In genomic region chr1:212504171-212504803, GRCh38 we compare ENCODE assay signal across 17 cellular contexts.
DNase-seq lines count a peak whose midpoint lies in the region; ATAC-seq, FAIRE-seq and TF ChIP-seq lines count a peak whose summit lies in the region.
"Had no signal": no experiment of that assay in that cellular context is flagged by ENCODE, and none has a peak within 500 bp of the region (broad histone marks: within the 10 kb centered on the region; RNA-seq: fewer than 3 reads in every experiment).

No MANE protein-coding gene starts in this region.

- H3K27me3 ChIP-seq in HCT116 (ENCODE audit: insufficient read depth, low read length) (no peaks in the 10 kb centered on the region), GM12878 (replicated peaks in 1 of 2; ENCODE audit: control insufficient read depth in 2 of 2, insufficient read depth in 2 of 2, low read length in 1 of 2) (no peaks in the 10 kb centered on the region; a peak in 1 of 4 replicates), neural progenitor cell (peaks cover 8% of the 10 kb centered on the region)
- no peaks in the 10 kb centered on the region for H3K27me3 ChIP-seq in CD8-positive, alpha-beta memory T cell (ENCODE audit: insufficient read depth, low read length, poor library complexity, severe bottlenecking)

- H3K4me2 ChIP-seq in HCT116 (ENCODE audit: low read length) (no peak overlapping the region), GM12878 (ENCODE audit: control insufficient read depth, insufficient read depth) (no peak overlapping the region), neural progenitor cell (no peak overlapping the region)
- H3K4me2 ChIP-seq: A549 had no signal

- H3K27ac Mint-ChIP-seq in activated CD8-positive, alpha-beta T cell treated with anti-CD3 and anti-CD28 coated beads for 36 hours = no peak overlapping the region
- H3K27ac Mint-ChIP-seq in activated CD8-positive, alpha-beta T cell treated with anti-CD3 and anti-CD28 coated beads, Interleukin-2, amount 10 ng/mL, durations not matched to agents 7 days and 5 days = no peak overlapping the region
- peak overlapping the region; percentile 90 for H3K27ac Mint-ChIP-seq in neural progenitor cell
- peak overlapping the region in 2 of 8 donors; percentile 12 to 55 for H3K27ac Mint-ChIP-seq in CD8-positive, alpha-beta memory T cell
- H3K27ac Mint-ChIP-seq: CD14-positive monocyte had no signal

- RAD21 ChIA-PET in HCT116 (lab: Charles Lee; ENCODE audit: low non-redundant PET in 1 of 2, low total read pairs in 2 of 2, uncharacterized antibody in 2 of 2, unreplicated experiment in 2 of 2) (no interaction called here), GM12878 (lab: Charles Lee; ENCODE audit: unreplicated experiment) (no interaction called here)

- H3K27ac ChIP-seq in HCT116 (ENCODE audit: low read depth, low read length) (no peak overlapping the region), GM12878 (ENCODE audit: control insufficient read depth, insufficient read depth) (no peak overlapping the region), neural progenitor cell (no peak overlapping the region)
- H3K27ac ChIP-seq in CD8-positive, alpha-beta memory T cell (ENCODE audit: low read depth, low read length) = no peak overlapping the region
- H3K27ac ChIP-seq: A549 had no signal

- no peak for FAIRE-seq in GM12878 (lab: Jason Lieb, UNC)
- FAIRE-seq: A549, GM12892, H54 had no signal

- H2AFZ ChIP-seq in HCT116 (ENCODE audit: low read depth, low read length, poor library complexity, severe bottlenecking) (no peak overlapping the region), GM12878 (ENCODE audit: control insufficient read depth, low read depth, low read length) (no peak overlapping the region), neural progenitor cell (replicated peaks) (no peak overlapping the region)

- no peak for TF ChIP-seq RAD21 in HCT116 (IDR thresholded peaks at IDR 0.05; ENCODE audit: low read depth)
- no peak for TF ChIP-seq RAD21 in GM12878 (IDR thresholded peaks at IDR 0.05; ENCODE audit: insufficient read depth, low read depth, low read length)

- no peaks in the 10 kb centered on the region for H3K9me2 ChIP-seq in HCT116 (ENCODE audit: insufficient read depth)

- ATAC-seq in activated CD8-positive, alpha-beta T cell treated with anti-CD3 and anti-CD28 coated beads for 36 hours = peak; percentile 47
- no peak for ATAC-seq in activated CD8-positive, alpha-beta T cell treated with anti-CD3 and anti-CD28 coated beads, Interleukin-2, amount 10 ng/mL, durations not matched to agents 7 days and 5 days
- ATAC-seq in HCT116 (0 out of 2 replicates have a peak, but pooled peaks have one; percentile 32), GM12878 (peak; percentile 70)

- H3K27me3 Mint-ChIP-seq in activated CD8-positive, alpha-beta T cell treated with anti-CD3 and anti-CD28 coated beads for 36 hours = peaks cover 1% of the 10 kb centered on the region
- H3K27me3 Mint-ChIP-seq in activated CD8-positive, alpha-beta T cell treated with anti-CD3 and anti-CD28 coated beads, Interleukin-2, amount 10 ng/mL, durations not matched to agents 7 days and 5 days (ENCODE audit: low read depth) = peaks cover 15% of the 10 kb centered on the region
- H3K27me3 Mint-ChIP-seq in neural progenitor cell (ENCODE audit: insufficient read depth, low read depth) = peaks cover 19% of the 10 kb centered on the region
- peaks cover 18 to 21% of the 10 kb centered on the region in 2 donors for H3K27me3 Mint-ChIP-seq in CD8-positive, alpha-beta memory T cell

- CTCF ChIA-PET in activated CD8-positive, alpha-beta T cell treated with anti-CD3 and anti-CD28 coated beads for 36 hours (lab: Charles Lee) = no interaction called here
- CTCF ChIA-PET in activated CD8-positive, alpha-beta T cell treated with anti-CD3 and anti-CD28 coated beads, Interleukin-2, amount 10 ng/mL, durations not matched to agents 7 days and 5 days (lab: Charles Lee) = no interaction called here
- CTCF ChIA-PET in HCT116 (lab: Charles Lee) = no interaction called here
- CTCF ChIA-PET in GM12878 (lab: Yijun Ruan, JAX) = no interaction called here
- CTCF ChIA-PET in CD8-positive, alpha-beta memory T cell (lab: Charles Lee) = no interaction called here

- POLR2A ChIA-PET in activated CD8-positive, alpha-beta T cell treated with anti-CD3 and anti-CD28 coated beads for 36 hours (lab: Charles Lee) = interaction anchor here (0.8 kb wide), 1 partner anchor 571 kb away, joined by 3 read pairs; no protein-coding TSS in a partner anchor
- POLR2A ChIA-PET in activated CD8-positive, alpha-beta T cell treated with anti-CD3 and anti-CD28 coated beads, Interleukin-2, amount 10 ng/mL, durations not matched to agents 7 days and 5 days (lab: Charles Lee) = no interaction called here
- POLR2A ChIA-PET in HCT116 (lab: Charles Lee) (no interaction called here), GM12878 (lab: Charles Lee) (interaction anchor here (0.6 kb wide), 1 partner anchor 110 kb away, joined by 4 read pairs; no protein-coding TSS in a partner anchor)
- POLR2A ChIA-PET in CD8-positive, alpha-beta memory T cell (lab: Charles Lee) = no interaction called here

- no peaks in the 10 kb centered on the region for H3K36me3 Mint-ChIP-seq in activated CD8-positive, alpha-beta T cell treated with anti-CD3 and anti-CD28 coated beads for 36 hours (ENCODE audit: low read depth)
- no peaks in the 10 kb centered on the region for H3K36me3 Mint-ChIP-seq in activated CD8-positive, alpha-beta T cell treated with anti-CD3 and anti-CD28 coated beads, Interleukin-2, amount 10 ng/mL, durations not matched to agents 7 days and 5 days (ENCODE audit: low read depth)
- no peaks in the 10 kb centered on the region for H3K36me3 Mint-ChIP-seq in neural progenitor cell
- peaks cover 0 to 2% (median 0%) of the 10 kb centered on the region in 3 donors for H3K36me3 Mint-ChIP-seq in CD8-positive, alpha-beta memory T cell
- H3K36me3 Mint-ChIP-seq: CD14-positive monocyte had no signal

- H3K9me3 ChIP-seq in HCT116 (ENCODE audit: control insufficient read depth in 1 of 2, insufficient read depth in 1 of 2, low read depth in 1 of 2, low read length in 2 of 2) = no peaks in the 10 kb centered on the region
- no peaks in the 10 kb centered on the region; the same call in 2 of the 3 replicates for H3K9me3 ChIP-seq in GM12878 (replicated peaks; ENCODE audit: control insufficient read depth, insufficient read depth, low read length)
- no peaks in the 10 kb centered on the region for H3K9me3 ChIP-seq in neural progenitor cell (ENCODE audit: low read depth)
- H3K9me3 ChIP-seq in CD8-positive, alpha-beta memory T cell (ENCODE audit: low read length) = no peaks in the 10 kb centered on the region
- H3K9me3 ChIP-seq: A549 had no signal

- H4K20me1 ChIP-seq in HCT116 (ENCODE audit: insufficient read depth) (no peaks in the 10 kb centered on the region), GM12878 (ENCODE audit: control insufficient read depth, insufficient read depth) (no peaks in the 10 kb centered on the region), neural progenitor cell (ENCODE audit: low read depth) (no peaks in the 10 kb centered on the region)

- H3K36me3 ChIP-seq in HCT116 (ENCODE audit: control insufficient read depth in 1 of 2, insufficient read depth in 2 of 2, low read length in 2 of 2) = no peaks in the 10 kb centered on the region
- no peaks in the 10 kb centered on the region for H3K36me3 ChIP-seq in GM12878 (ENCODE audit: control insufficient read depth in 2 of 2, insufficient read depth in 2 of 2, low read length in 1 of 2)
- no peaks in the 10 kb centered on the region for H3K36me3 ChIP-seq in neural progenitor cell
- H3K36me3 ChIP-seq in CD8-positive, alpha-beta memory T cell (ENCODE audit: insufficient read depth, low read length) = no peaks in the 10 kb centered on the region

- H3K4me3 ChIP-seq in HCT116 (replicated peaks in 1 of 2; ENCODE audit: low read depth in 1 of 2, low read length in 2 of 2) (no peak overlapping the region), GM12878 (no peak overlapping the region), neural progenitor cell (no peak overlapping the region)
- H3K4me3 ChIP-seq in CD8-positive, alpha-beta memory T cell (ENCODE audit: low read length) = no peak overlapping the region
- H3K4me3 ChIP-seq: A549 had no signal

- no peak for TF ChIP-seq EP300 in GM12878 (IDR thresholded peaks at IDR 0.05; ENCODE audit: borderline replicate concordance in 1 of 2, control insufficient read depth in 1 of 2, low read depth in 2 of 2, low read length in 2 of 2)

- no peak for TF ChIP-seq CTCF in activated CD8-positive, alpha-beta T cell treated with anti-CD3 and anti-CD28 coated beads for 36 hours (IDR thresholded peaks at IDR 0.05)
- TF ChIP-seq CTCF in HCT116 (IDR thresholded peaks at IDR 0.05 in 2 of 3, conservative IDR thresholded peaks at IDR 0.05 in 1 of 3; ENCODE audit: borderline replicate concordance in 1 of 3, insufficient read depth in 1 of 3, low read depth in 2 of 3, low read length in 2 of 3) (no peak), GM12878 (IDR thresholded peaks at IDR 0.05 in 2 of 3, conservative IDR thresholded peaks at IDR 0.05 in 1 of 3; ENCODE audit: control insufficient read depth in 2 of 3, extremely low read depth in 1 of 3, insufficient read depth in 1 of 3, low read depth in 3 of 3, low read length in 3 of 3) (no peak), neural progenitor cell (IDR thresholded peaks at IDR 0.05) (no peak)

- no TSS peak for BruUV-seq in HCT116 (replicated peaks; lab: Mats Ljungman, UMichigan)
- BruUV-seq in GM12878 (replicated peaks; lab: Mats Ljungman, UMichigan) = no TSS peak

- H3K79me2 ChIP-seq in HCT116 (ENCODE audit: insufficient read depth, low read length) (no peaks in the 10 kb centered on the region), GM12878 (ENCODE audit: control insufficient read depth, insufficient read depth, low read length) (no peaks in the 10 kb centered on the region), neural progenitor cell (ENCODE audit: low read depth) (no peaks in the 10 kb centered on the region)

- in situ Hi-C loops in GM12878 (cut with MboI) = no loop called here

- no peak overlapping the region for H3K4me3 Mint-ChIP-seq in activated CD8-positive, alpha-beta T cell treated with anti-CD3 and anti-CD28 coated beads for 36 hours
- no peak overlapping the region for H3K4me3 Mint-ChIP-seq in activated CD8-positive, alpha-beta T cell treated with anti-CD3 and anti-CD28 coated beads, Interleukin-2, amount 10 ng/mL, durations not matched to agents 7 days and 5 days
- no peak overlapping the region for H3K4me3 Mint-ChIP-seq in neural progenitor cell
- no peak overlapping the region for H3K4me3 Mint-ChIP-seq in CD8-positive, alpha-beta memory T cell
- H3K4me3 Mint-ChIP-seq: CD14-positive monocyte had no signal

- H3K9ac ChIP-seq in HCT116 (ENCODE audit: low read length) (no peak overlapping the region), GM12878 (ENCODE audit: control insufficient read depth, insufficient read depth, low read length) (no peak overlapping the region), neural progenitor cell (no peak overlapping the region)

- H3K9me3 Mint-ChIP-seq in activated CD8-positive, alpha-beta T cell treated with anti-CD3 and anti-CD28 coated beads for 36 hours = no peaks in the 10 kb centered on the region
- H3K9me3 Mint-ChIP-seq in activated CD8-positive, alpha-beta T cell treated with anti-CD3 and anti-CD28 coated beads, Interleukin-2, amount 10 ng/mL, durations not matched to agents 7 days and 5 days (ENCODE audit: insufficient read depth) = no peaks in the 10 kb centered on the region
- peaks cover 11% of the 10 kb centered on the region for H3K9me3 Mint-ChIP-seq in neural progenitor cell
- peaks cover 0 to 1% (median 0%) of the 10 kb centered on the region in 5 donors for H3K9me3 Mint-ChIP-seq in CD8-positive, alpha-beta memory T cell

- TF ChIP-seq POLR2A in HCT116 (IDR thresholded peaks at IDR 0.05; ENCODE audit: borderline replicate concordance, extremely low read depth, insufficient read depth, insufficient read length) (no peak), GM12878 (IDR thresholded peaks at IDR 0.05; ENCODE audit: low read depth, low read length) (no peak)

- DNase-seq in activated CD8-positive, alpha-beta T cell treated with anti-CD3 and anti-CD28 coated beads for 36 hours = peak; percentile 37
- DNase-seq in activated CD8-positive, alpha-beta T cell treated with anti-CD3 and anti-CD28 coated beads, Interleukin-2, amount 10 ng/mL, durations not matched to agents 7 days and 5 days = no peak
- DNase-seq in HCT116 (ENCODE audit: low read depth, low spot score) = no peak
- DNase-seq in GM12878 (ENCODE audit: low read depth, low spot score) = no peak
- no peak for DNase-seq in neural progenitor cell (ENCODE audit: low spot score)
- DNase-seq in glomerular visceral epithelial cell (ENCODE audit: extremely low spot score) = no peak
- DNase-seq in AG08396 (ENCODE audit: low spot score) = no peak
- no peak for DNase-seq in CD8-positive, alpha-beta memory T cell
- DNase-seq: MV-4-11, NCI-H1417 treated with DMSO at 0.1 percent for 48 hours, NCI-H2029, NCI-H510A treated with DMSO at 0.1 percent for 48 hours, SIG-M5 had no signal

- intact Hi-C loops in activated CD8-positive, alpha-beta T cell treated with anti-CD3 and anti-CD28 coated beads for 36 hours (cut with micrococcal nuclease) = no loop called here
- intact Hi-C loops in HCT116 (cut with micrococcal nuclease) (no loop called here), GM12878 (cut with micrococcal nuclease; ENCODE audit: unreplicated experiment) (no loop called here)

- SMC1A ChIA-PET in GM12878 (lab: Charles Lee; ENCODE audit: uncharacterized antibody, unreplicated experiment) = interaction anchor here (1.3 to 3.5 kb wide), 3 partner anchors 27 to 277 kb away, joined by 3 to 15 read pairs (median 3); no protein-coding TSS in a partner anchor

- H3K4me1 ChIP-seq in HCT116 (ENCODE audit: control insufficient read depth in 1 of 2, insufficient read depth in 2 of 2, low read length in 2 of 2) (no peaks in the 10 kb centered on the region), GM12878 (ENCODE audit: control insufficient read depth, insufficient read depth, low read length) (peaks cover 5% of the 10 kb centered on the region; the same call in 1 of the 2 replicates), neural progenitor cell (peaks cover 17% of the 10 kb centered on the region)
- no peaks in the 10 kb centered on the region for H3K4me1 ChIP-seq in CD8-positive, alpha-beta memory T cell (ENCODE audit: insufficient read depth, low read length)
- H3K4me1 ChIP-seq: A549 had no signal

- peaks cover 23% of the 10 kb centered on the region for H3F3A ChIP-seq in neural progenitor cell (ENCODE audit: low read depth)

- no peaks in the 10 kb centered on the region for H3K4me1 Mint-ChIP-seq in activated CD8-positive, alpha-beta T cell treated with anti-CD3 and anti-CD28 coated beads for 36 hours (ENCODE audit: low read depth)
- peaks cover 3% of the 10 kb centered on the region for H3K4me1 Mint-ChIP-seq in activated CD8-positive, alpha-beta T cell treated with anti-CD3 and anti-CD28 coated beads, Interleukin-2, amount 10 ng/mL, durations not matched to agents 7 days and 5 days (ENCODE audit: low read depth)
- peaks cover 38% of the 10 kb centered on the region for H3K4me1 Mint-ChIP-seq in neural progenitor cell
- H3K4me1 Mint-ChIP-seq in CD8-positive, alpha-beta memory T cell = no peaks in the 10 kb centered on the region
- H3K4me1 Mint-ChIP-seq: CD14-positive monocyte had no signal

- 28% methylated on average over 4 of the region's 4 CpGs for WGBS in GM12878 (ENCODE audit: insufficient coverage, insufficient replicate concordance, low lambda C conversion rate, missing lambda C conversion rate)

Comparison
In these comparisons a context has a peak if more than half of its experiments do, and no peak if none do; other contexts are left out.
1. POLR2A ChIA-PET loops: an anchor here in activated CD8-positive, alpha-beta T cell treated with anti-CD3 and anti-CD28 coated beads for 36 hours (0.8 kb wide) and GM12878 (0.6 kb wide); none called in activated CD8-positive, alpha-beta T cell treated with anti-CD3 and anti-CD28 coated beads, Interleukin-2, amount 10 ng/mL, durations not matched to agents 7 days and 5 days, HCT116 and CD8-positive, alpha-beta memory T cell.